14 cellular contexts compared by ENCODE assay signal in genomic region chr4:4455199-4455865, GRCh38.
DNase-seq lines count a peak whose midpoint lies in the region; ATAC-seq, FAIRE-seq and TF ChIP-seq lines count a peak whose summit lies in the region.
"Had no signal": no experiment of that assay in that cellular context is flagged by ENCODE, and none has a peak within 500 bp of the region (broad histone marks: within the 10 kb centered on the region; RNA-seq: fewer than 3 reads in every experiment).

No MANE protein-coding gene starts in this region.

- no peak for TF ChIP-seq RAD21 in H1 (IDR thresholded peaks at IDR 0.05 in 1 of 2, conservative IDR thresholded peaks at IDR 0.05 in 1 of 2; ENCODE audit: low read depth in 2 of 2, low read length in 2 of 2)

- H3K4me3 ChIP-seq in H1 (ENCODE audit: extremely low read depth in 1 of 4, insufficient read depth in 2 of 4, low read depth in 3 of 4, low read length in 4 of 4): no peak overlapping the region
- H3K4me3 ChIP-seq in right lobe of liver: no peak overlapping the region

- TF ChIP-seq POLR2A in H1 (IDR thresholded peaks at IDR 0.05; ENCODE audit: control extremely low read depth in 1 of 2, low read depth in 2 of 2, low read length in 2 of 2) (no peak), right lobe of liver (IDR thresholded peaks at IDR 0.05) (no peak)

- no peak overlapping the region for H4K8ac ChIP-seq in H1 (ENCODE audit: extremely low read depth, insufficient read depth, low read length)

- H3K23me2 ChIP-seq in H1 (ENCODE audit: low read depth, low read length): no peaks in the 10 kb centered on the region

- no peaks in the 10 kb centered on the region for H4K20me1 ChIP-seq in H1 (replicated peaks in 1 of 2; ENCODE audit: control insufficient read depth in 1 of 2, insufficient read depth in 2 of 2, low read length in 2 of 2)

- H3K27me3 ChIP-seq in H1 (replicated peaks in 1 of 4; ENCODE audit: control insufficient read depth in 3 of 4, extremely low read depth in 1 of 4, insufficient read depth in 3 of 4, low read length in 3 of 4) (no peaks in the 10 kb centered on the region), right lobe of liver (no peaks in the 10 kb centered on the region)

- H4K91ac ChIP-seq in H1 (replicated peaks; ENCODE audit: insufficient read length, low read length): no peak overlapping the region

- no peak overlapping the region for H3K23ac ChIP-seq in H1 (ENCODE audit: insufficient read length)

- H3K36me3 ChIP-seq in H1 (ENCODE audit: control insufficient read depth in 2 of 4, insufficient read depth in 4 of 4, low read length in 3 of 4) (peaks cover 0 to 6% (median 2%) of the 10 kb centered on the region in 4 experiments; a peak in 4 of 8 replicates), right lobe of liver (peaks cover 0 to 47% (median 9%) of the 10 kb centered on the region in 4 donors)

- H2BK12ac ChIP-seq in H1 (ENCODE audit: low read depth, low read length): no peak overlapping the region; the same call in 1 of the 2 replicates

- TF ChIP-seq CTCF in H1 (IDR thresholded peaks at IDR 0.05; ENCODE audit: control extremely low read depth in 1 of 3, insufficient read depth in 1 of 3, low read depth in 1 of 3, low read length in 3 of 3) (no peak), right lobe of liver (IDR thresholded peaks at IDR 0.05) (no peak)

- no peak overlapping the region for H2BK5ac ChIP-seq in H1 (ENCODE audit: low read depth, low read length)

- H3K9me3 ChIP-seq in H1 (ENCODE audit: insufficient read depth in 2 of 2, low read depth in 1 of 2, low read length in 1 of 2): no peaks in the 10 kb centered on the region
- H3K9me3 ChIP-seq in right lobe of liver: no peaks in the 10 kb centered on the region
- H3K9me3 ChIP-seq: Caco-2 had no signal

- H2AK5ac ChIP-seq in H1 (ENCODE audit: low read depth, low read length): no peak overlapping the region

- no peak for TF ChIP-seq EP300 in H1 (IDR thresholded peaks at IDR 0.05; ENCODE audit: borderline replicate concordance in 1 of 2, low read depth in 2 of 2, low read length in 2 of 2)

- no peaks in the 10 kb centered on the region for H3K79me1 ChIP-seq in H1 (ENCODE audit: low read depth, low read length)

- H3K18ac ChIP-seq in H1 (ENCODE audit: extremely low read depth, low read length): 0 out of 2 replicates have a peak overlapping the region, but pooled peaks have one; percentile 0

- CTCF ChIA-PET in H1 (lab: Charles Lee; ENCODE audit: partially characterized antibody): interaction anchor here (0.6 to 1.5 kb wide), 6 partner anchors 23 to 819 kb away, joined by 3 to 5 read pairs (median 4); no protein-coding TSS in a partner anchor

- H3K56ac ChIP-seq in H1 (replicated peaks; ENCODE audit: insufficient read length, low read depth, low read length): no peak overlapping the region

- no peak overlapping the region for H3K14ac ChIP-seq in H1 (ENCODE audit: insufficient read length)

- ATAC-seq in GM18907 (IDR thresholded peaks at IDR 0.05; ENCODE audit: unreplicated experiment): peak; percentile 92
- peak; percentile 94 for ATAC-seq in HG02588 (IDR thresholded peaks at IDR 0.05; ENCODE audit: unreplicated experiment)
- no peak for ATAC-seq in right lobe of liver
- ATAC-seq: activated naive CD8-positive, alpha-beta T cell treated with anti-CD3 and anti-CD28 coated beads, Interleukin-2, amount 50 U/mL, for 24 hours had no signal

- DNase-seq in HK-2 (ENCODE audit: unreplicated experiment): peak; percentile 26
- DNase-seq in H1 (ENCODE audit: low read depth in 1 of 2, low spot score in 2 of 2): no peak
- DNase-seq in SKM-1 (lab: John Stamatoyannopoulos, UW; ENCODE audit: unreplicated experiment): no peak
- DNase-seq in right lobe of liver: no peak
- DNase-seq in NCI-H1105 (lab: John Stamatoyannopoulos, UW): no peak
- no peak for DNase-seq in mucosa of gallbladder (ENCODE audit: low spot score)
- DNase-seq: activated CD4-positive, alpha-beta memory T cell treated with anti-CD3 and anti-CD28 coated beads for 36 hours; activated naive CD8-positive, alpha-beta T cell treated with anti-CD3 and anti-CD28 coated beads, Interleukin-2, amount 50 U/mL, for 24 hours; Caco-2; NCI-H1694; SHP77 had no signal

- H2AFZ ChIP-seq in H1 (ENCODE audit: low read length): no peak overlapping the region

- H3K79me2 ChIP-seq in H1 (ENCODE audit: control insufficient read depth in 1 of 2, insufficient read depth in 2 of 2, low read length in 2 of 2): no peaks in the 10 kb centered on the region

- H2BK120ac ChIP-seq in H1 (replicated peaks; ENCODE audit: low read depth, low read length): no peak overlapping the region

- H3K4me1 ChIP-seq in H1 (replicated peaks in 1 of 4; ENCODE audit: control insufficient read depth in 3 of 4, insufficient read depth in 4 of 4, low read length in 3 of 4) (peaks cover 7 to 18% (median 12%) of the 10 kb centered on the region in 4 experiments; a peak in 6 of 7 replicates), right lobe of liver (no peaks in the 10 kb centered on the region)
- H3K4me1 ChIP-seq: Caco-2 had no signal

- H2BK15ac ChIP-seq in H1 (ENCODE audit: low read length): no peak overlapping the region

- no peak overlapping the region for H2BK20ac ChIP-seq in H1 (ENCODE audit: low read length)

- WGBS in H1 (ENCODE audit: extremely low coverage in 1 of 2, insufficient coverage in 1 of 2, insufficient read length in 1 of 2, insufficient replicate concordance in 2 of 2, low coverage in 1 of 2, low lambda C conversion rate in 2 of 2, missing lambda C conversion rate in 1 of 2), 2 experiments: 93% methylated on average over 5 of the region's 5 CpGs; no CpG with 5 or more reads in 1 of the 2 experiments
- WGBS in right lobe of liver (ENCODE audit: insufficient coverage, low coverage, low lambda C conversion rate, missing lambda C conversion rate): no CpG with 5 or more reads among the region's 5 CpGs

- no peak overlapping the region for H4K5ac ChIP-seq in H1 (ENCODE audit: insufficient read length, low read depth, low read length)

- H3K9ac ChIP-seq in H1 (replicated peaks in 1 of 4; ENCODE audit: extremely low read depth in 1 of 4, low read depth in 3 of 4, low read length in 3 of 4): no peak overlapping the region

- no peak overlapping the region for H3K4me2 ChIP-seq in H1 (ENCODE audit: insufficient read depth in 1 of 2, low read depth in 2 of 2, low read length in 2 of 2)

- H3K27ac ChIP-seq in H1 (ENCODE audit: low read depth, low read length) (0 out of 2 replicates have a peak overlapping the region, but pooled peaks have one; percentile 0), right lobe of liver (no peak overlapping the region)

- intact Hi-C loops in right lobe of liver (cut with DNase I): no loop called here

- FAIRE-seq in H1 (lab: Jason Lieb, UNC): no peak
- FAIRE-seq: endometrium had no signal

- POLR2A ChIA-PET in H1 (lab: Charles Lee; ENCODE audit: partially characterized antibody): no interaction called here

- no peak overlapping the region for H3K4ac ChIP-seq in H1 (replicated peaks; ENCODE audit: insufficient read length, low read depth, low read length)

TF ChIP-seq in H1, 55 proteins besides CTCF, POLR2A, EP300 and RAD21:
- no peak for TF ChIP-seq MAX (IDR thresholded peaks at IDR 0.05)
- no peak for TF ChIP-seq JUN (IDR thresholded peaks at IDR 0.05; ENCODE audit: low read depth, low read length)
- no peak for TF ChIP-seq NANOG (IDR thresholded peaks at IDR 0.05; ENCODE audit: insufficient read depth, low read depth, low read length, poor library complexity, severe bottlenecking)
- TF ChIP-seq TAF7 (optimal IDR thresholded peaks at IDR 0.05; ENCODE audit: borderline replicate concordance, low read depth, low read length): no peak
- TF ChIP-seq JUND (IDR thresholded peaks at IDR 0.05; ENCODE audit: low read length): no peak
- no peak for TF ChIP-seq SIN3A (conservative IDR thresholded peaks at IDR 0.05 in 1 of 2, IDR thresholded peaks at IDR 0.05 in 1 of 2; ENCODE audit: low read depth in 1 of 2, low read length in 2 of 2)
- no peak for TF ChIP-seq CHD2 (IDR thresholded peaks at IDR 0.05; ENCODE audit: low read length)

Comparison
In these comparisons a context has a peak if more than half of its experiments do, and no peak if none do; other contexts are left out.
1. ATAC-seq: peak in GM18907 (single experiment) and HG02588 (single experiment); none in right lobe of liver (0 of 4).